15 cellular contexts compared by ENCODE assay signal in genomic region chr7:64628721-64629120, GRCh38. TPM values are rescaled to one million over a fixed set of nuclear protein-coding genes. Genes with fewer than 3 reads are reported as not detected.
A peak's percentile ranks its signal among the peaks of the same experiment; 100 is the strongest.
DNase-seq lines count a peak whose midpoint lies in the region; ATAC-seq, FAIRE-seq and TF ChIP-seq lines count a peak whose summit lies in the region.
"Had no signal": no experiment of that assay in that cellular context is flagged by ENCODE, and none has a peak within 500 bp of the region (broad histone marks: within the 10 kb centered on the region; RNA-seq: fewer than 3 reads in every experiment).

No MANE protein-coding gene starts in this region.

- H3K4me2 ChIP-seq in IMR-90 (ENCODE audit: low read depth, low read length) (no peak overlapping the region), SK-N-SH (no peak overlapping the region)
- H3K4me2 ChIP-seq: BLaER1 treated with 17β-estradiol and CSF1 and Interleukin-3, amounts not matched to agents 10 nM and 100 nM; GM23338 had no signal

- no peaks in the 10 kb centered on the region for H3K79me1 ChIP-seq in IMR-90 (ENCODE audit: low read depth in 1 of 2, low read length in 2 of 2)

- no peak for TF ChIP-seq POLR2A in IMR-90 (IDR thresholded peaks at IDR 0.05; ENCODE audit: low read depth, low read length)

- no peak overlapping the region for H2BK120ac ChIP-seq in IMR-90 (ENCODE audit: low read depth, low read length)

- no peaks in the 10 kb centered on the region for H4K20me1 ChIP-seq in IMR-90 (ENCODE audit: insufficient read depth, low read length)
- H4K20me1 ChIP-seq in SK-N-SH (ENCODE audit: insufficient read depth) = no peaks in the 10 kb centered on the region
- H4K20me1 ChIP-seq: BLaER1 treated with 17β-estradiol and CSF1 and Interleukin-3, amounts not matched to agents 10 nM and 100 nM had no signal

- H3K56ac ChIP-seq in IMR-90 (ENCODE audit: extremely low read depth, insufficient read depth, low read length) = no peak overlapping the region

- no peak overlapping the region for H3K18ac ChIP-seq in IMR-90 (ENCODE audit: low read depth, low read length)

- ATAC-seq in IMR-90 (ENCODE audit: low read depth) (no peak), left lobe of liver (peak; percentile 88), HG03457 (IDR thresholded peaks at IDR 0.05; ENCODE audit: unreplicated experiment) (no peak), Right ventricle myocardium superior (ENCODE audit: poor library complexity) (no peak)
- ATAC-seq: GM23338 had no signal

- 36% methylated on average over 3 of the region's 3 CpGs; no CpG with 5 or more reads in 1 of the 2 experiments for WGBS in IMR-90 (ENCODE audit: extremely low coverage in 2 of 2, insufficient read length in 1 of 2), 2 experiments
- WGBS in SK-N-SH (ENCODE audit: low lambda C conversion rate) = 24% methylated on average over 3 of the region's 3 CpGs

- no peak for TF ChIP-seq EP300 in SK-N-SH (IDR thresholded peaks at IDR 0.05; ENCODE audit: borderline replicate concordance in 1 of 2, low read depth in 1 of 2, low read length in 1 of 2)

- H3K9me2 ChIP-seq in SK-N-SH = no peaks in the 10 kb centered on the region

- no peak overlapping the region for H2AK9ac ChIP-seq in IMR-90 (replicated peaks; ENCODE audit: low read depth, low read length, poor library complexity)

- H3K9me3 ChIP-seq in IMR-90 (ENCODE audit: control insufficient read depth, insufficient read depth, low read length) (no peaks in the 10 kb centered on the region), neutrophil (no peaks in the 10 kb centered on the region), SK-N-SH (no peaks in the 10 kb centered on the region)

- H3K23ac ChIP-seq in IMR-90 (ENCODE audit: low read depth, low read length) = no peak overlapping the region

- no peak overlapping the region for H3K27ac ChIP-seq in IMR-90 (ENCODE audit: insufficient read depth, low read length)
- H3K27ac ChIP-seq in neutrophil = peak overlapping the region; percentile 55
- no peak overlapping the region for H3K27ac ChIP-seq in SK-N-SH (ENCODE audit: low read depth in 2 of 2, low read length in 1 of 2)
- H3K27ac ChIP-seq: BLaER1 treated with 17β-estradiol and CSF1 and Interleukin-3, amounts not matched to agents 10 nM and 100 nM had no signal

- H3F3A ChIP-seq in SK-N-SH (replicated peaks; ENCODE audit: insufficient read depth) = no peaks in the 10 kb centered on the region

- no peaks in the 10 kb centered on the region for H3K79me2 ChIP-seq in SK-N-SH (ENCODE audit: insufficient read depth)

- no peak overlapping the region for H3K14ac ChIP-seq in IMR-90 (replicated peaks; ENCODE audit: low read depth, low read length)

- no peaks in the 10 kb centered on the region for H3K36me3 ChIP-seq in IMR-90 (ENCODE audit: control insufficient read depth, insufficient read depth, low read length)
- H3K36me3 ChIP-seq in bronchial epithelial cell (ENCODE audit: control insufficient read depth, insufficient read depth, low read length) = no peaks in the 10 kb centered on the region
- no peaks in the 10 kb centered on the region for H3K36me3 ChIP-seq in neutrophil
- no peaks in the 10 kb centered on the region for H3K36me3 ChIP-seq in SK-N-SH (replicated peaks in 1 of 2; ENCODE audit: control insufficient read depth in 1 of 2, insufficient read depth in 2 of 2, low read length in 1 of 2)
- H3K36me3 ChIP-seq: BLaER1 treated with 17β-estradiol and CSF1 and Interleukin-3, amounts not matched to agents 10 nM and 100 nM had no signal

- intact Hi-C loops in IMR-90 (cut with micrococcal nuclease) = no loop called here
- intact Hi-C loops in Right ventricle myocardium superior (cut with DNase I) = loop anchor here (10.0 kb wide), 1 partner anchor 1614 kb away; no protein-coding TSS in a partner anchor

- in situ Hi-C loops in IMR-90 (cut with MboI; ENCODE audit: low sequenced_read_pairs) = no loop called here

- DNase-seq in IMR-90 = no peak
- peak; percentile 51 for DNase-seq in bronchial epithelial cell (ENCODE audit: low read depth)
- peak; percentile 88 for DNase-seq in left lobe of liver (ENCODE audit: low spot score)
- DNase-seq in T-helper 1 cell = no peak
- DNase-seq in Right ventricle myocardium superior = no peak
- DNase-seq in SK-N-SH = no peak
- DNase-seq: ACHN; CD4-positive, CD25-positive, alpha-beta regulatory T cell; DMS53; H7 had no signal

- no peak overlapping the region for H4K8ac ChIP-seq in IMR-90 (ENCODE audit: low read depth in 2 of 2, low read length in 2 of 2)

- H2BK20ac ChIP-seq in IMR-90 (ENCODE audit: low read depth, low read length) = no peak overlapping the region

- no peak overlapping the region for H2BK5ac ChIP-seq in IMR-90 (ENCODE audit: low read depth, low read length, poor library complexity, severe bottlenecking)

- H2AK5ac ChIP-seq in IMR-90 (ENCODE audit: low read depth, low read length) = no peak overlapping the region

- no peak overlapping the region for H4K5ac ChIP-seq in IMR-90 (ENCODE audit: low read depth, low read length)

- no peak overlapping the region for H3K4ac ChIP-seq in IMR-90 (ENCODE audit: low read depth, low read length)

- TF ChIP-seq RAD21 in IMR-90 (IDR thresholded peaks at IDR 0.05; ENCODE audit: low read length) = no peak
- TF ChIP-seq RAD21 in SK-N-SH (IDR thresholded peaks at IDR 0.05; ENCODE audit: low read length) = no peak

- TF ChIP-seq CTCF in IMR-90 (conservative IDR thresholded peaks at IDR 0.05; ENCODE audit: low read depth, low read length) (no peak), bronchial epithelial cell (IDR thresholded peaks at IDR 0.05; ENCODE audit: insufficient read depth, low read length, severe bottlenecking) (no peak), neutrophil (IDR thresholded peaks at IDR 0.05) (no peak), SK-N-SH (IDR thresholded peaks at IDR 0.05) (no peak)

- H3K4me3 ChIP-seq in IMR-90 (ENCODE audit: insufficient read depth, low read depth, low read length) (no peak overlapping the region), bronchial epithelial cell (ENCODE audit: low read depth, low read length) (no peak overlapping the region), neutrophil (ENCODE audit: low read depth in 1 of 2, low read length in 1 of 2) (no peak overlapping the region), SK-N-SH (ENCODE audit: low read depth in 2 of 2, low read length in 1 of 2) (no peak overlapping the region)
- H3K4me3 ChIP-seq: BLaER1 treated with 17β-estradiol and CSF1 and Interleukin-3, amounts not matched to agents 10 nM and 100 nM; GM23338 had no signal

- no peaks in the 10 kb centered on the region for H3K27me3 ChIP-seq in IMR-90 (ENCODE audit: control insufficient read depth, insufficient read depth, low read length)
- H3K27me3 ChIP-seq in bronchial epithelial cell (ENCODE audit: control insufficient read depth, insufficient read depth, low read length) = no peaks in the 10 kb centered on the region
- H3K27me3 ChIP-seq in neutrophil = no peaks in the 10 kb centered on the region
- no peaks in the 10 kb centered on the region for H3K27me3 ChIP-seq in SK-N-SH (ENCODE audit: insufficient read depth)
- H3K27me3 ChIP-seq: BLaER1 treated with 17β-estradiol and CSF1 and Interleukin-3, amounts not matched to agents 10 nM and 100 nM had no signal

- POLR2A ChIA-PET in IMR-90 (lab: Charles Lee; ENCODE audit: unreplicated experiment) = no interaction called here
- POLR2A ChIA-PET in SK-N-SH (lab: Yijun Ruan, JAX) = no interaction called here

- no peak overlapping the region for H4K91ac ChIP-seq in IMR-90 (ENCODE audit: insufficient read depth, low read depth, low read length)

- no peak overlapping the region for H2AFZ ChIP-seq in IMR-90 (replicated peaks; ENCODE audit: low read length, poor library complexity)
- H2AFZ ChIP-seq in SK-N-SH (ENCODE audit: low read depth) = no peak overlapping the region
- H2AFZ ChIP-seq: GM23338 had no signal

- no peak for FAIRE-seq in bronchial epithelial cell (lab: Jason Lieb, UNC)
- FAIRE-seq: GM18507 had no signal

- dilution Hi-C loops in IMR-90 (cut with HindIII; ENCODE audit: low sequenced_read_pairs, unreplicated experiment) = no loop called here

- H3K9me1 ChIP-seq in IMR-90 (ENCODE audit: insufficient read depth, low read length) = no peaks in the 10 kb centered on the region

- no peak overlapping the region for H2BK15ac ChIP-seq in IMR-90 (ENCODE audit: low read depth, low read length)

- H3K4me1 ChIP-seq in IMR-90 (ENCODE audit: control insufficient read depth, insufficient read depth, low read length) (no peaks in the 10 kb centered on the region), neutrophil (ENCODE audit: control insufficient read depth in 1 of 2, insufficient read depth in 1 of 2, low read depth in 1 of 2, low read length in 1 of 2) (peaks cover 15 to 19% of the 10 kb centered on the region in 2 experiments), SK-N-SH (ENCODE audit: control insufficient read depth in 1 of 2, insufficient read depth in 2 of 2, low read depth in 1 of 2, low read length in 1 of 2) (no peaks in the 10 kb centered on the region)
- H3K4me1 ChIP-seq: BLaER1 treated with 17β-estradiol and CSF1 and Interleukin-3, amounts not matched to agents 10 nM and 100 nM had no signal

- CTCF ChIA-PET in IMR-90 (lab: Yijun Ruan, JAX) = no interaction called here
- CTCF ChIA-PET in SK-N-SH (lab: Yijun Ruan, JAX) = interaction anchor here (4.8 to 5.5 kb wide), 2 partner anchors 9 to 446 kb away, joined by 43 to 46 read pairs; no protein-coding TSS in a partner anchor

- BruUV-seq in IMR-90 (replicated peaks; lab: Mats Ljungman, UMichigan) = no TSS peak

- H3K9ac ChIP-seq in IMR-90 (ENCODE audit: low read depth, low read length) (no peak overlapping the region), SK-N-SH (no peak overlapping the region)
- H3K9ac ChIP-seq: BLaER1 treated with 17β-estradiol and CSF1 and Interleukin-3, amounts not matched to agents 10 nM and 100 nM had no signal

TF ChIP-seq in IMR-90, 13 proteins besides CTCF, POLR2A, EP300 and RAD21 (continues in another document):
- TF ChIP-seq CEBPB (IDR thresholded peaks at IDR 0.05; ENCODE audit: low read depth, low read length) = peak; percentile 35; the same call in 1 of the 2 replicates
- no peak for TF ChIP-seq CHD1 (IDR thresholded peaks at IDR 0.05; ENCODE audit: low read depth, low read length)

TF ChIP-seq in SK-N-SH, 30 proteins besides CTCF, POLR2A, EP300 and RAD21 (continues in another document):
- TF ChIP-seq RFX5 (IDR thresholded peaks at IDR 0.05; ENCODE audit: low read length) (no peak), NRF1 (IDR thresholded peaks at IDR 0.05; ENCODE audit: low read depth, low read length) (no peak)

RNA-seq across cellular contexts. Expression of gene ZNF107, which starts 37.2 kb away (rescaled TPM):
- total RNA-seq in IMR-90 (2012; rRNA removed) (2.0 and 3.6 TPM in 2 replicates), bronchial epithelial cell (1.1 and 1.2 TPM in 2 replicates), left lobe of liver (0.70 TPM), Right ventricle myocardium superior (0.94 TPM)
- polyA plus RNA-seq in IMR-90 (2012; rRNA removed) (1.9 and 2.5 TPM in 2 replicates), SK-N-SH (2012; rRNA removed) (1.9 and 2.0 TPM in 2 replicates)
- polyA plus RNA-seq in IMR-90 (2012; cell fraction: cytosol; rRNA removed) = 0.14 and 0.28 TPM in 2 replicates
- 0.61 and 3.3 TPM in 2 replicates for polyA plus RNA-seq in IMR-90 (2012; cell fraction: nucleus; rRNA removed; ENCODE audit: low replicate concordance)
- 1.9 and 2.4 TPM in 2 replicates for polyA plus RNA-seq in SK-N-SH (2012; cell fraction: cytosol; rRNA removed)
- polyA plus RNA-seq in SK-N-SH (2012; cell fraction: nucleus; rRNA removed) = 5.0 and 5.8 TPM in 2 replicates
- total RNA-seq: H7 had no signal

Comparison
In these comparisons a context has a peak if more than half of its experiments do, and no peak if none do; other contexts are left out.
1. DNase-seq: peak in bronchial epithelial cell (single experiment) and left lobe of liver (single experiment); none in IMR-90 (single experiment), T-helper 1 cell (0 of 5), Right ventricle myocardium superior (single experiment) and SK-N-SH (single experiment).